ENCODE assay signal across 8 cellular contexts in the genomic region with DNA sequence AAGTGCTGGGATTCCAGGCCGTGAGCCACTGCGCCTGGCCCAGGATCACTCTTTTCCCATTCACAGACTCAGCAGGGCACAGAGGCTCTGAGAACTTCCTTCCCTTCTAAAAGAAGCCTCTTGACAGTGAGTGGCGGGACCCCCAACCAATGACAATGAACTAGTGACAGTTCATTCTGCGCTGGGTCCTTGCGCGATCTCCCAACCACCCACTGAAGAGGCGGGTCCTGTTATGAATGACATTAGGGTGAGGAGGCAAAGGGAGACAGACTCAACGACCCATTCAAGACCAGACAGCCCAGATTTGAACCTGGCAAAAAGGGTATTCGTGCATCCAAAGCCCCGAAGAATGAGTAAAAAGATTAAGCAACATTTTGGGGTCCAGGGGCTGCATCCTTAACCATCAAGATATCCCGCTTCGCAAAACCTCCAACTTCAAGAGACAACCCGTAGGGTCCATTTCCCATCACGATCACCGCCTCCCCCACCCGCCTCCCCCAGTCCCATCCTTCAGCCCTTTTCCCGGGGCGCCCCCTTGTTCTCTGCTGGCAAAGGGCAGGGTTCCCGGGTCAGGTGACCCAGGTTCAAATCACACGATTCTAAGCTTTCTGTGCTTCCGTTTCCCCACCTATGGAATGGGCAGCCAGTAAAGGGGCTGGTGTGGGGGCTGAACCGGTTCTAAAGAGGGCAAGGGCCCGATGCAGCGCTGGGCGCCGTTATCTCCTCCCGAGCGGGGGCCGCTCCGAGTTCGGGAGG. TPM values are rescaled to one million over a fixed set of nuclear protein-coding genes. Genes with fewer than 3 reads are reported as not detected.
A peak's percentile ranks its signal among the peaks of the same experiment; 100 is the strongest.
DNase-seq lines count a peak whose midpoint lies in the region; ATAC-seq and TF ChIP-seq lines count a peak whose summit lies in the region.

No MANE protein-coding gene starts in this region.

- H3K27ac ChIP-seq in dorsolateral prefrontal cortex (peak overlapping the region in 53 of 59 donors; percentile 41 to 100 (median 98)), right lobe of liver (peak overlapping the region; percentile 90 to 95 (median 91))

- ATAC-seq in HG03108 (IDR thresholded peaks at IDR 0.05; ENCODE audit: unreplicated experiment): peak; percentile 8
- ATAC-seq in right lobe of liver: peak; percentile 47 to 75 (median 65)

- TF ChIP-seq CTCF in dorsolateral prefrontal cortex (IDR thresholded peaks at IDR 0.05 in 54 of 56, conservative IDR thresholded peaks at IDR 0.05 in 2 of 56; ENCODE audit: low read depth in 1 of 56, partially characterized antibody in 56 of 56): peak in 1 of 56 donors; percentile 3
- TF ChIP-seq CTCF in right lobe of liver (IDR thresholded peaks at IDR 0.05): no peak

- peaks cover 0 to 24% (median 13%) of the 10 kb centered on the region in 4 donors for H3K36me3 ChIP-seq in right lobe of liver

- intact Hi-C loops in dorsolateral prefrontal cortex (cut with DNase I) (loop anchor here in 1 of 2 donors (5.0 kb wide), 1 partner anchor 35 kb away; no protein-coding TSS in a partner anchor), right lobe of liver (cut with DNase I) (no loop called here)

- DNase-seq in NCI-H1417 (lab: John Stamatoyannopoulos, UW) (peak; percentile 67 to 84 (median 68)), NCI-H1417 treated with DMSO at 0.1 percent for 48 hours (lab: John Stamatoyannopoulos, UW) (no peak), NCI-H524 (lab: John Stamatoyannopoulos, UW) (peak; percentile 85 to 94), dorsolateral prefrontal cortex (peak; percentile 50 to 93 (median 86)), right lobe of liver (peak; percentile 82 to 85 (median 85))
- DNase-seq in activated CD4-positive, alpha-beta T cell treated with anti-CD3 and anti-CD28 coated beads, Interleukin-2, amount 50 U/mL, for 1 hour: peak; percentile 60
- peak; percentile 85 for DNase-seq in stimulated activated CD4-positive, alpha-beta T cell treated with anti-CD3 and anti-CD28 coated beads, Interleukin-4, amount 100 ng/mL, for 24 hours

- no peaks in the 10 kb centered on the region for H3K9me3 ChIP-seq in right lobe of liver

- H3K4me3 ChIP-seq in dorsolateral prefrontal cortex (peak overlapping the region; percentile 70 to 99 (median 90)), right lobe of liver (peak overlapping the region; percentile 74 to 92 (median 78))

- no peak for TF ChIP-seq POLR2A in right lobe of liver (IDR thresholded peaks at IDR 0.05)

- peaks cover 0 to 23% (median 0%) of the 10 kb centered on the region in 4 donors for H3K4me1 ChIP-seq in right lobe of liver

- H3K27me3 ChIP-seq in dorsolateral prefrontal cortex (no peaks in the 10 kb centered on the region), right lobe of liver (no peaks in the 10 kb centered on the region)

- WGBS in right lobe of liver (ENCODE audit: insufficient coverage, low coverage, low lambda C conversion rate, missing lambda C conversion rate): 6% methylated on average over 27 of the region's 31 CpGs

RNA-seq across cellular contexts. Expression of a gene that starts 0.7 kb away (rescaled TPM):
- total RNA-seq in dorsolateral prefrontal cortex (100 to 1,000 TPM; 143 to 254 (median 191) TPM), right lobe of liver (10 to 100 TPM; 17.4 to 36.4 (median 30.0) TPM)

RNA-seq across cellular contexts. Expression of a gene that starts 0.8 kb away (rescaled TPM):
- total RNA-seq in dorsolateral prefrontal cortex (10 to 100 TPM; 16.2 to 34.3 (median 24.2) TPM), right lobe of liver (10 to 100 TPM; 19.3 to 64.8 (median 41.4) TPM)

RNA-seq across cellular contexts. Expression of a gene that starts 31.2 kb away (rescaled TPM):
- total RNA-seq in dorsolateral prefrontal cortex: 10 to 100 TPM; 17.0 to 52.0 (median 27.3) TPM
- total RNA-seq in right lobe of liver: 10 to 100 TPM; 20.7 to 80.7 (median 69.7) TPM
